In the genomic region with DNA sequence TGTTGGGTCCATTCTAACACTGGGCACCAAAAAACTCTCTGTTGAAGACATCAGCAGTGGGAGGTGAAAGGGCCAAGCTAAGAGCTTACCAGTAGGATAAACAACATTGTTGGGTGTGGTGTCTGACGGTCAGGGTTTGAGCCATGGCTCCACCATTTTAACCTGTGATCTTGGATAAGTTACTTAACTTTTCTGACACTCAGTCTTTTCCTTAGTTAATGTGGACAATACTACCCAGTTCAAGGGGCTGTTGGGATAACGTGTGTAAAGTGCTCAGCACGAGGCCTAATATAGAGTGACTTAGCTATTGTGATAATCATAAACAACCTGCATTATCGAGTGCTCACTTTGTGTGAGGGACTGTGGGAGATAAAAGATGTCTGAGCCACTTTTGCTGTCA, we compare ENCODE assay signal across 21 cellular contexts. TPM values are rescaled to one million over a fixed set of nuclear protein-coding genes. Genes with fewer than 3 reads are reported as not detected.
"Had no signal": no experiment of that assay in that cellular context is flagged by ENCODE, and none has a peak within 500 bp of the region (broad histone marks: within the 10 kb centered on the region; RNA-seq: fewer than 3 reads in every experiment).

No MANE protein-coding gene starts in this region.

- H3K4me1 Mint-ChIP-seq: mesothelial cell of epicardium, neural crest cell had no signal

- H3K27ac Mint-ChIP-seq: activated naive CD4-positive, alpha-beta T cell treated with anti-CD3 and anti-CD28 coated beads, Interleukin-2, amount 50 U/mL, for 24 hours; mesothelial cell of epicardium had no signal

- DNase-seq: activated CD4-positive, alpha-beta T cell treated with anti-CD3 and anti-CD28 coated beads for 1 hour; activated CD4-positive, alpha-beta T cell treated with anti-CD3 and anti-CD28 coated beads, Interleukin-2, amount 50 U/mL, for 48 hours; activated gamma-delta T cell; activated T-cell treated with anti-CD3 and anti-CD28 coated beads, Interleukin-2, amount 50 U/mL, for 4 hours; colonic mucosa; erythroblast; foreskin melanocyte; hypothalamus; stimulated activated CD4-positive, alpha-beta T cell treated with anti-CD3 and anti-CD28 coated beads, Interleukin-15, amount 100 ng/mL, for 24 hours; stimulated activated CD4-positive, alpha-beta T cell treated with anti-CD3 and anti-CD28 coated beads, Interleukin-2, amount 100 ng/mL, for 48 hours; T-cell; upper lobe of right lung had no signal

- H3K9me3 Mint-ChIP-seq: activated naive CD4-positive, alpha-beta T cell treated with anti-CD3 and anti-CD28 coated beads, Interleukin-2, amount 50 U/mL, for 24 hours; activated T-cell treated with anti-CD3 and anti-CD28 coated beads, Interleukin-2, amount 50 U/mL, for 4 hours; central memory CD8-positive, alpha-beta T cell; mesothelial cell of epicardium; neural crest cell; T-cell had no signal

- ATAC-seq: activated T-cell treated with anti-CD3 and anti-CD28 coated beads, Interleukin-2, amount 50 U/mL, for 4 hours; SK-N-SH treated with all-trans-retinoic acid at 6 μM for 48 hours; T-cell; upper lobe of right lung had no signal

- H3K27me3 Mint-ChIP-seq: activated naive CD4-positive, alpha-beta T cell treated with anti-CD3 and anti-CD28 coated beads, Interleukin-2, amount 50 U/mL, for 24 hours; central memory CD8-positive, alpha-beta T cell; T-cell had no signal

- H3K4me3 Mint-ChIP-seq: activated naive CD4-positive, alpha-beta T cell treated with anti-CD3 and anti-CD28 coated beads, Interleukin-2, amount 50 U/mL, for 24 hours; activated T-cell treated with anti-CD3 and anti-CD28 coated beads, Interleukin-2, amount 50 U/mL, for 4 hours; central memory CD8-positive, alpha-beta T cell; mesothelial cell of epicardium; neural crest cell had no signal

RNA-seq across cellular contexts. Expression of a gene that starts 6.1 kb away (rescaled TPM):
- total RNA-seq: ascending aorta had no signal

RNA-seq across cellular contexts. Expression of a gene that starts 52.0 kb away (rescaled TPM):
- total RNA-seq: ascending aorta, colonic mucosa, omental fat pad, posterior vena cava, right atrium auricular region, upper lobe of right lung had no signal
